ENCODE assay signal across 19 cellular contexts in the genomic region with DNA sequence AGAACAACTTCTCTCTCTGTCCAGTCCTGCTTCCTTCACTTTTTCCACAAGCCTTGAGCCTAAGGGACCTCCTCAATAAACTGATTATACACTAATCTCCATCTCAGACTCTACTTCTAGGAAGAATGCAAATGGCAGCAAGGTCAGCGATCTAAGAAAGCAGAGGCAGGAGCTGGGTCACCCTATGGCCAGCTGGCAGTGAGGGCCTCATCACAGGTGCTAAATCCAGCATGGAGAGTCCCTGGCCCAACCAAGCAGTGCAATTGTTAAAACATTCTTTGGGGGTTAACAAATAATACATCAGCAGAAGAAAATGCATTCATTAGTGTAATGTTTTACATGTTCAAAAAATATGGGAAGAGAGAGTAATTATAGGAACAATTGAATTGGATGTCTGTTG.
"Had no signal": no experiment of that assay in that cellular context is flagged by ENCODE, and none has a peak within 500 bp of the region (broad histone marks: within the 10 kb centered on the region; RNA-seq: fewer than 3 reads in every experiment).

No MANE protein-coding gene starts in this region.

- H3K36me3 ChIP-seq: gastroesophageal sphincter, heart right ventricle, left lung, lower lobe of right lung had no signal

- ATAC-seq: effector memory CD8-positive, alpha-beta T cell; esophagus mucosa; foreskin keratinocyte; gastroesophageal sphincter; heart right ventricle; left cardiac atrium; left lung; left ventricle myocardium superior; lower lobe of right lung; naive thymus-derived CD4-positive, alpha-beta T cell had no signal

- H3K27ac ChIP-seq: dorsolateral prefrontal cortex, epithelial cell of prostate, foreskin keratinocyte, gastroesophageal sphincter, heart right ventricle, left lung, lower lobe of right lung had no signal

- H3K4me1 Mint-ChIP-seq: naive thymus-derived CD4-positive, alpha-beta T cell had no signal

- H3K4me3 Mint-ChIP-seq: effector memory CD8-positive, alpha-beta T cell; endodermal cell; naive thymus-derived CD4-positive, alpha-beta T cell had no signal

- H3K27ac Mint-ChIP-seq: effector memory CD8-positive, alpha-beta T cell; endodermal cell; naive thymus-derived CD4-positive, alpha-beta T cell had no signal

- H3K27me3 ChIP-seq: dorsolateral prefrontal cortex, foreskin keratinocyte, gastroesophageal sphincter, heart right ventricle, left lung had no signal

- DNase-seq: dermis blood vessel endothelial cell; dorsolateral prefrontal cortex; effector CD8-positive, alpha-beta T cell; effector memory CD8-positive, alpha-beta T cell; erythroblast; foreskin keratinocyte; heart right ventricle; hippocampal formation; left cardiac atrium; left lung; left ventricle myocardium superior; lower lobe of right lung; mesendoderm; midbrain; naive thymus-derived CD4-positive, alpha-beta T cell had no signal

- H3K4me1 ChIP-seq: foreskin keratinocyte, gastroesophageal sphincter, left lung, lower lobe of right lung had no signal

- H3K9me3 Mint-ChIP-seq: effector memory CD8-positive, alpha-beta T cell; endodermal cell; naive thymus-derived CD4-positive, alpha-beta T cell had no signal

- H3K9me3 ChIP-seq: gastroesophageal sphincter, heart right ventricle, left lung, lower lobe of right lung had no signal

- H3K4me3 ChIP-seq: dorsolateral prefrontal cortex, gastroesophageal sphincter, heart right ventricle, left lung, lower lobe of right lung had no signal

- H3K36me3 Mint-ChIP-seq: naive thymus-derived CD4-positive, alpha-beta T cell had no signal
